ENCODE assay signal across 29 cellular contexts in genomic region chr2:40642726-40643125, GRCh38.
"Had no signal": no experiment of that assay in that cellular context is flagged by ENCODE, and none has a peak within 500 bp of the region (broad histone marks: within the 10 kb centered on the region; RNA-seq: fewer than 3 reads in every experiment).

No MANE protein-coding gene starts in this region.

- H3K27ac ChIP-seq: adrenal gland, body of pancreas, brain microvascular endothelial cell, breast epithelium, VCaP had no signal

- DNase-seq: activated B cell treated with CpG ODN at 0.5 μM for 24 hours; activated CD4-positive, alpha-beta memory T cell treated with anti-CD3 and anti-CD28 coated beads for 36 hours; activated CD4-positive, alpha-beta T cell treated with anti-CD3 and anti-CD28 coated beads for 4 hours; activated CD4-positive, alpha-beta T cell treated with anti-CD3 and anti-CD28 coated beads, Interleukin-2, amount 10 ng/mL, durations not matched to agents 24 days and 14 days; activated CD4-positive, alpha-beta T cell treated with anti-CD3 and anti-CD28 coated beads, Interleukin-2, amount 50 U/mL, for 1 hour; activated CD4-positive, alpha-beta T cell treated with anti-CD3 and anti-CD28 coated beads, Interleukin-2, amount 50 U/mL, for 4 hours; activated CD4-positive, CD25-positive, alpha-beta regulatory T cell treated with anti-CD3 and anti-CD28 coated beads, Interleukin-2, amount 50 U/mL, for 72 hours; activated CD8-positive, alpha-beta memory T cell treated with anti-CD3 and anti-CD28 coated beads, Interleukin-2, amount 50 U/mL, for 4 hours; activated CD8-positive, alpha-beta T cell treated with anti-CD3 and anti-CD28 coated beads for 36 hours; activated effector memory CD4-positive, alpha-beta T cell treated with anti-CD3 and anti-CD28 coated beads, Interleukin-2, amount 50 U/mL, for 16 hours; activated gamma-delta T cell treated with Interleukin-2 at 50 U/mL for 16 hours; activated naive CD4-positive, alpha-beta T cell; activated naive CD4-positive, alpha-beta T cell treated with anti-CD3 and anti-CD28 coated beads for 36 hours; activated naive CD4-positive, alpha-beta T cell treated with anti-CD3 and anti-CD28 coated beads, Interleukin-2, amount 50 U/mL, for 16 hours; activated naive CD8-positive, alpha-beta T cell treated with anti-CD3 and anti-CD28 coated beads for 36 hours; activated T-cell treated with anti-CD3 and anti-CD28 coated beads for 4 hours; activated T-cell treated with anti-CD3 and anti-CD28 coated beads, Interleukin-2, amount 50 U/mL, for 1 hour; activated T-cell treated with anti-CD3 and anti-CD28 coated beads, Interleukin-2, amount 50 U/mL, for 4 hours; activated T-cell treated with anti-CD3 and anti-CD28 coated beads, Interleukin-2, amount 50 U/mL, for 72 hours; adrenal gland; amniotic stem cell; aorta; body of pancreas; brain microvascular endothelial cell; cerebellar nuclear complex; T-helper 2 cell; T-helper 9 cell had no signal

- H3K4me1 ChIP-seq: adrenal gland, body of pancreas, breast epithelium had no signal

- H3K9me3 ChIP-seq: adrenal gland, body of pancreas, breast epithelium had no signal

- H3K36me3 ChIP-seq: adrenal gland, brain microvascular endothelial cell, breast epithelium had no signal

- H3K4me3 ChIP-seq: adrenal gland, body of pancreas, breast epithelium had no signal
